Comparison of ENCODE assay signal across 9 cellular contexts in genomic region chr5:124628721-124629596, GRCh38.
DNase-seq lines count a peak whose midpoint lies in the region; ATAC-seq and TF ChIP-seq lines count a peak whose summit lies in the region.
"Had no signal": no experiment of that assay in that cellular context is flagged by ENCODE, and none has a peak within 500 bp of the region (broad histone marks: within the 10 kb centered on the region; RNA-seq: fewer than 3 reads in every experiment).

No MANE protein-coding gene starts in this region.

- H3K9me3 ChIP-seq in right cardiac atrium (ENCODE audit: control insufficient read depth, low read length) (no peaks in the 10 kb centered on the region), esophagus squamous epithelium (no peaks in the 10 kb centered on the region)
- no peaks in the 10 kb centered on the region for H3K9me3 ChIP-seq in effector memory CD4-positive, alpha-beta T cell (ENCODE audit: control insufficient read depth, low read length)

- H3K9me3 Mint-ChIP-seq in stimulated activated naive B cell treated with anti-CD40 and anti-IgM and Interleukin-4, amounts not matched to agents 10 μg/mL and 1 μg/mL and 100 μg/mL, for 72 hours: peaks cover 0 to 3% of the 10 kb centered on the region in 2 donors
- H3K9me3 Mint-ChIP-seq: natural killer cell had no signal

- DNase-seq in HK-2 (ENCODE audit: unreplicated experiment) (peak; percentile 90), SW480 (ENCODE audit: low spot score) (peak; percentile 97), right cardiac atrium (peak in 2 of 3 donors; percentile 59 to 62), esophagus squamous epithelium (lab: John Stamatoyannopoulos, UW) (no peak)
- DNase-seq in stimulated activated naive B cell treated with anti-CD40 and anti-IgM and Interleukin-4, amounts not matched to agents 10 μg/mL and 1 μg/mL and 100 μg/mL, for 72 hours: no peak
- no peak for DNase-seq in effector memory CD4-positive, alpha-beta T cell
- DNase-seq: natural killer cell had no signal

- H3K4me3 Mint-ChIP-seq in stimulated activated naive B cell treated with anti-CD40 and anti-IgM and Interleukin-4, amounts not matched to agents 10 μg/mL and 1 μg/mL and 100 μg/mL, for 72 hours: no peak overlapping the region
- H3K4me3 Mint-ChIP-seq: natural killer cell had no signal

- WGBS in right cardiac atrium: 66% methylated on average over 17 of the region's 17 CpGs
- 49 to 79% methylated on average over 6 to 9 of the region's 17 CpGs for WGBS in esophagus squamous epithelium, 2 donors

- H3K4me1 Mint-ChIP-seq in stimulated activated naive B cell treated with anti-CD40 and anti-IgM and Interleukin-4, amounts not matched to agents 10 μg/mL and 1 μg/mL and 100 μg/mL, for 72 hours: peaks cover 16 to 48% of the 10 kb centered on the region in 2 donors
- H3K4me1 Mint-ChIP-seq: natural killer cell had no signal

- H3K4me1 ChIP-seq in right cardiac atrium (ENCODE audit: control insufficient read depth, insufficient read depth, low read length) (peaks cover 5% of the 10 kb centered on the region), esophagus squamous epithelium (peaks cover 0 to 12% (median 0%) of the 10 kb centered on the region in 3 donors)
- H3K4me1 ChIP-seq in effector memory CD4-positive, alpha-beta T cell (ENCODE audit: control insufficient read depth, insufficient read depth, low read length, poor library complexity, severe bottlenecking): no peaks in the 10 kb centered on the region

- ATAC-seq in right cardiac atrium (peak; percentile 71 to 94), GM18858 (IDR thresholded peaks at IDR 0.05; ENCODE audit: unreplicated experiment) (no peak), HG02623 (IDR thresholded peaks at IDR 0.05; ENCODE audit: unreplicated experiment) (no peak)
- ATAC-seq in stimulated activated naive B cell treated with anti-CD40 and anti-IgM and Interleukin-4, amounts not matched to agents 10 μg/mL and 1 μg/mL and 100 μg/mL, for 72 hours (replicated peaks): peak; percentile 41 to 42

- H3K27me3 ChIP-seq in right cardiac atrium (ENCODE audit: control insufficient read depth, insufficient read depth) (no peaks in the 10 kb centered on the region), esophagus squamous epithelium (no peaks in the 10 kb centered on the region)
- H3K27me3 ChIP-seq in effector memory CD4-positive, alpha-beta T cell (replicated peaks; ENCODE audit: control insufficient read depth, insufficient read depth, low read length, poor library complexity, severe bottlenecking): no peaks in the 10 kb centered on the region

- TF ChIP-seq CTCF in esophagus squamous epithelium (IDR thresholded peaks at IDR 0.05): no peak

- H3K27me3 Mint-ChIP-seq in stimulated activated naive B cell treated with anti-CD40 and anti-IgM and Interleukin-4, amounts not matched to agents 10 μg/mL and 1 μg/mL and 100 μg/mL, for 72 hours: peaks cover 20 to 22% of the 10 kb centered on the region in 2 donors

- H3K27ac ChIP-seq in right cardiac atrium (ENCODE audit: low read length) (no peak overlapping the region), esophagus squamous epithelium (peak overlapping the region in 1 of 4 donors; percentile 17)
- H3K27ac ChIP-seq in effector memory CD4-positive, alpha-beta T cell (ENCODE audit: insufficient read depth, low read length, poor library complexity, severe bottlenecking): no peak overlapping the region

- no peak overlapping the region for H3K4me3 ChIP-seq in right cardiac atrium (ENCODE audit: low read length)
- no peak overlapping the region for H3K4me3 ChIP-seq in effector memory CD4-positive, alpha-beta T cell (ENCODE audit: insufficient read depth, low read depth, low read length, poor library complexity, severe bottlenecking)
- H3K4me3 ChIP-seq in esophagus squamous epithelium: no peak overlapping the region

- no peak overlapping the region for H3K27ac Mint-ChIP-seq in stimulated activated naive B cell treated with anti-CD40 and anti-IgM and Interleukin-4, amounts not matched to agents 10 μg/mL and 1 μg/mL and 100 μg/mL, for 72 hours
- H3K27ac Mint-ChIP-seq: natural killer cell had no signal

- no peaks in the 10 kb centered on the region for H3K36me3 ChIP-seq in effector memory CD4-positive, alpha-beta T cell (ENCODE audit: control insufficient read depth, insufficient read depth, low read length)
- H3K36me3 ChIP-seq in esophagus squamous epithelium: no peaks in the 10 kb centered on the region

- TF ChIP-seq POLR2A in esophagus squamous epithelium (IDR thresholded peaks at IDR 0.05): no peak

- H3K36me3 Mint-ChIP-seq in stimulated activated naive B cell treated with anti-CD40 and anti-IgM and Interleukin-4, amounts not matched to agents 10 μg/mL and 1 μg/mL and 100 μg/mL, for 72 hours: peaks cover 7 to 9% of the 10 kb centered on the region in 2 donors
- H3K36me3 Mint-ChIP-seq: natural killer cell had no signal

- intact Hi-C loops in right cardiac atrium (cut with DNase I): no loop called here
- intact Hi-C loops in esophagus squamous epithelium (cut with DNase I): no loop called here

Comparison
In these comparisons a context has a peak if more than half of its experiments do, and no peak if none do; other contexts are left out.
1. DNase-seq: peak in HK-2 (single experiment), SW480 (single experiment) and right cardiac atrium (2 of 3); none in stimulated activated naive B cell treated with anti-CD40 and anti-IgM and Interleukin-4, amounts not matched to agents 10 μg/mL and 1 μg/mL and 100 μg/mL, for 72 hours (single experiment), effector memory CD4-positive, alpha-beta T cell (0 of 3) and esophagus squamous epithelium (single experiment).
2. ATAC-seq: peak in right cardiac atrium (2 of 2) and stimulated activated naive B cell treated with anti-CD40 and anti-IgM and Interleukin-4, amounts not matched to agents 10 μg/mL and 1 μg/mL and 100 μg/mL, for 72 hours (2 of 2); none in GM18858 (single experiment) and HG02623 (single experiment).